In genomic region chr19:1041272-1041834, GRCh38 we compare ENCODE assay signal across 9 cellular contexts. TPM values are rescaled to one million over a fixed set of nuclear protein-coding genes. Genes with fewer than 3 reads are reported as not detected.
DNase-seq lines count a peak whose midpoint lies in the region; ATAC-seq and TF ChIP-seq lines count a peak whose summit lies in the region.
"Had no signal": no experiment of that assay in that cellular context is flagged by ENCODE, and none has a peak within 500 bp of the region (broad histone marks: within the 10 kb centered on the region; RNA-seq: fewer than 3 reads in every experiment).

No MANE protein-coding gene starts in this region.

- intact Hi-C loops in colonic mucosa (cut with DNase I) = no loop called here

- peaks cover 42% of the 10 kb centered on the region for H3K4me1 ChIP-seq in Karpas-422 (ENCODE audit: low read length)
- H3K4me1 ChIP-seq in colonic mucosa = peaks cover 23% of the 10 kb centered on the region

- H3K36me3 Mint-ChIP-seq in naive thymus-derived CD8-positive, alpha-beta T cell = peaks cover 0 to 43% (median 10%) of the 10 kb centered on the region in 3 donors

- H3K9me3 ChIP-seq in Karpas-422 (ENCODE audit: low read length) (no peaks in the 10 kb centered on the region), colonic mucosa (no peaks in the 10 kb centered on the region)

- TF ChIP-seq CTCF in BJ (IDR thresholded peaks at IDR 0.05; ENCODE audit: insufficient read depth, low read depth, low read length) (no peak), colonic mucosa (IDR thresholded peaks at IDR 0.05) (no peak)

- H3K36me3 ChIP-seq in BJ (ENCODE audit: control insufficient read depth, insufficient read depth, low read length) (peaks cover 15% of the 10 kb centered on the region), Karpas-422 (ENCODE audit: insufficient read depth, low read length) (peaks cover 2% of the 10 kb centered on the region; the same call in 1 of the 2 replicates), colonic mucosa (no peaks in the 10 kb centered on the region)

- H3K27ac ChIP-seq in Karpas-422 (ENCODE audit: low read length) = no peak overlapping the region
- peak overlapping the region; percentile 76 for H3K27ac ChIP-seq in colonic mucosa

- H2AFZ ChIP-seq in Karpas-422 (ENCODE audit: low read length) = no peak overlapping the region

- DNase-seq in BJ (ENCODE audit: low read depth) (no peak), Karpas-422 (no peak), colonic mucosa (no peak), NCI-H510A (lab: John Stamatoyannopoulos, UW) (no peak), GDM1 (lab: John Stamatoyannopoulos, UW) (no peak)
- DNase-seq in naive thymus-derived CD8-positive, alpha-beta T cell = no peak
- no peak for DNase-seq in stimulated activated CD8-positive, alpha-beta memory T cell treated with anti-CD3 and anti-CD28 coated beads, Interleukin-4, amount 100 ng/mL, for 48 hours

- H3K4me3 ChIP-seq in BJ (ENCODE audit: low read depth, low read length) (peak overlapping the region; percentile 37), Karpas-422 (ENCODE audit: low read length) (peak overlapping the region; percentile 79; the same call in 1 of the 2 replicates), colonic mucosa (peak overlapping the region; percentile 52)

- POLR2A ChIA-PET in BJ (lab: Charles Lee) = no interaction called here
- POLR2A ChIA-PET in naive thymus-derived CD8-positive, alpha-beta T cell (lab: Charles Lee) = interaction anchor here (0.8 to 12.3 kb wide), 9 partner anchors 8 to 234 kb away, joined by 3 to 768 read pairs (median 8); partner anchors contain the start of genes ARHGAP45, CIRBP, CNN2 and FAM174C

- H3K4me3 Mint-ChIP-seq in naive thymus-derived CD8-positive, alpha-beta T cell = peak overlapping the region; percentile 93 to 100 (median 99)

- peak overlapping the region; percentile 25 for H3K9ac ChIP-seq in Karpas-422 (ENCODE audit: low read length)
- H3K9ac ChIP-seq in colonic mucosa (ENCODE audit: low read depth in 2 of 2, low read length in 2 of 2) = peak overlapping the region; percentile 64 to 70

- H3K9me2 ChIP-seq in Karpas-422 (replicated peaks; ENCODE audit: insufficient read depth, low read length) = no peaks in the 10 kb centered on the region

- H4K20me1 ChIP-seq in Karpas-422 (ENCODE audit: insufficient read depth, low read depth, low read length) = 0 out of 2 replicates have a peak, but pooled peaks cover 8% of the 10 kb centered on the region

- CTCF ChIA-PET in BJ (lab: Yijun Ruan, JAX) = interaction anchor here (1.1 to 2.1 kb wide), 4 partner anchors 24 to 72 kb away, joined by 3 to 7 read pairs (median 4); no protein-coding TSS in a partner anchor

- H3K4me2 ChIP-seq in Karpas-422 (ENCODE audit: low read depth, low read length, poor library complexity, severe bottlenecking) = peak overlapping the region; percentile 87

- peaks cover 21 to 53% (median 43%) of the 10 kb centered on the region in 4 donors for H3K4me1 Mint-ChIP-seq in naive thymus-derived CD8-positive, alpha-beta T cell

- no peaks in the 10 kb centered on the region for H3K9me3 Mint-ChIP-seq in naive thymus-derived CD8-positive, alpha-beta T cell

- peak overlapping the region in 9 of 10 donors; percentile 85 to 98 (median 94) for H3K27ac Mint-ChIP-seq in naive thymus-derived CD8-positive, alpha-beta T cell

- H3K27me3 Mint-ChIP-seq in naive thymus-derived CD8-positive, alpha-beta T cell = no peaks in the 10 kb centered on the region

- ATAC-seq in naive thymus-derived CD8-positive, alpha-beta T cell = no peak
- no peak for ATAC-seq in GM21447 (IDR thresholded peaks at IDR 0.05; ENCODE audit: unreplicated experiment)

- H3K27me3 ChIP-seq in BJ (ENCODE audit: control insufficient read depth, insufficient read depth, low read length) = no peaks in the 10 kb centered on the region
- no peaks in the 10 kb centered on the region for H3K27me3 ChIP-seq in Karpas-422 (ENCODE audit: low read length)
- H3K27me3 ChIP-seq in colonic mucosa = no peaks in the 10 kb centered on the region

- H3K79me2 ChIP-seq in Karpas-422 (ENCODE audit: low read length) = no peaks in the 10 kb centered on the region

RNA-seq across cellular contexts. Expression of gene ABCA7, which starts 1.4 kb away (rescaled TPM):
- polyA plus RNA-seq in BJ (2011; rRNA removed) = 1.3 and 1.9 TPM in 2 replicates
- polyA minus RNA-seq in BJ (2011; rRNA and poly(A)+ RNA removed) = 2.3 and 3.9 TPM in 2 replicates
- 23.8 and 31.7 TPM in 2 replicates for total RNA-seq in Karpas-422 (2014; rRNA removed; shearing (Covaris generic); ENCODE audit: low replicate concordance)
- 10 to 100 TPM; 23.9 to 31.6 TPM for total RNA-seq in colonic mucosa
- 100 to 1,000 TPM; 221 to 232 TPM for total RNA-seq in naive thymus-derived CD8-positive, alpha-beta T cell
- 10 to 100 TPM in 1 of 3 donors, 1 to 10 TPM in 2; 4.2 to 14.4 (median 8.7) TPM for polyA plus RNA-seq in naive thymus-derived CD8-positive, alpha-beta T cell

RNA-seq across cellular contexts. Expression of gene CNN2, which starts 14.9 kb away (rescaled TPM):
- polyA plus RNA-seq in BJ (2011; rRNA removed) = 315 and 529 TPM in 2 replicates
- 851 and 853 TPM in 2 replicates for polyA minus RNA-seq in BJ (2011; rRNA and poly(A)+ RNA removed)
- total RNA-seq in Karpas-422 (2014; rRNA removed; shearing (Covaris generic); ENCODE audit: low replicate concordance) = 88.6 and 97.9 TPM in 2 replicates
- 100 to 1,000 TPM; 108 to 132 TPM for total RNA-seq in colonic mucosa
- total RNA-seq in naive thymus-derived CD8-positive, alpha-beta T cell = 100 to 1,000 TPM; 211 to 216 TPM
- polyA plus RNA-seq in naive thymus-derived CD8-positive, alpha-beta T cell = 100 to 1,000 TPM; 498 to 693 (median 515) TPM

RNA-seq across cellular contexts. Expression of gene RNU6-2, which starts 20.0 kb away (rescaled TPM):
- not detected in 2 replicates for polyA plus RNA-seq in BJ (2011; rRNA removed)
- not detected in 2 replicates for polyA minus RNA-seq in BJ (2011; rRNA and poly(A)+ RNA removed)
- not detected in 2 replicates for total RNA-seq in Karpas-422 (2014; rRNA removed; shearing (Covaris generic); ENCODE audit: low replicate concordance)
- not detected for total RNA-seq in colonic mucosa
- not detected for total RNA-seq in naive thymus-derived CD8-positive, alpha-beta T cell
- polyA plus RNA-seq in naive thymus-derived CD8-positive, alpha-beta T cell = not detected
- total RNA-seq: activated CD8-positive, alpha-beta memory T cell treated with anti-CD3 and anti-CD28 coated beads for 36 hours had no signal

RNA-seq across cellular contexts. Expression of gene TMEM259, which starts 20.4 kb away (rescaled TPM):
- polyA plus RNA-seq in BJ (2011; rRNA removed) = 69.2 and 111 TPM in 2 replicates
- 42.4 and 68.8 TPM in 2 replicates for polyA minus RNA-seq in BJ (2011; rRNA and poly(A)+ RNA removed)
- total RNA-seq in Karpas-422 (2014; rRNA removed; shearing (Covaris generic); ENCODE audit: low replicate concordance) = 133 and 167 TPM in 2 replicates
- total RNA-seq in colonic mucosa = 100 to 1,000 TPM; 170 to 235 TPM
- total RNA-seq in naive thymus-derived CD8-positive, alpha-beta T cell = 100 to 1,000 TPM; 331 to 365 TPM
- polyA plus RNA-seq in naive thymus-derived CD8-positive, alpha-beta T cell = 10 to 100 TPM; 37.9 to 77.0 (median 52.0) TPM

RNA-seq across cellular contexts. Expression of gene ARHGAP45, which starts 25.6 kb away (rescaled TPM):
- 0.13 and 0.28 TPM in 2 replicates for polyA plus RNA-seq in BJ (2011; rRNA removed)
- polyA minus RNA-seq in BJ (2011; rRNA and poly(A)+ RNA removed) = 0.36 and 0.95 TPM in 2 replicates
- total RNA-seq in Karpas-422 (2014; rRNA removed; shearing (Covaris generic); ENCODE audit: low replicate concordance) = 31.5 and 114 TPM in 2 replicates
- total RNA-seq in colonic mucosa = 10 to 100 TPM; 27.4 to 37.9 TPM
- total RNA-seq in naive thymus-derived CD8-positive, alpha-beta T cell = 1,000 to 10,000 TPM; 1,025 to 1,060 TPM
- 100 to 1,000 TPM; 261 to 681 (median 358) TPM for polyA plus RNA-seq in naive thymus-derived CD8-positive, alpha-beta T cell
